ENCODE assay signal across 21 cellular contexts in the genomic region with DNA sequence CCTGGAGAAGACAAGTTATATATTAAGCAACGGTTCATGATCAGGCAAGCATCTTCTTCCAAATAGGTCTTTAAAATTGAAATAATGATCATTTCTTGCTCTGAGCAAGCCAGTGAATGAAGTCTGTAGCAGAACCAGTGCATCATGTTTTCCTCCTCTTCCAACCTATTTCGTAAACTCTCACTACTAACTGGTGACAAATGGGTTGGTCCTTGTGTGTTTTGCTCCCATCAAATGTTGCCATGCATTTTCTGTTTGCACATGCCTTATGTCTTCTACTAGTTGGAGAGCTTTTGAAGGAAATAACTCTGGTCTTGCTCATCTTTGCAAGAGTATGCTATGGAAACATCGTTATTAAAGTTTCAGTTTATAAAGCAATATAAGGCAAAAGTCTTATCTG.
"Had no signal": no experiment of that assay in that cellular context is flagged by ENCODE, and none has a peak within 500 bp of the region (broad histone marks: within the 10 kb centered on the region; RNA-seq: fewer than 3 reads in every experiment).

No MANE protein-coding gene starts in this region.

- H3K27me3 ChIP-seq: colonic mucosa had no signal

- DNase-seq: colonic mucosa; cortex of kidney; effector CD8-positive, alpha-beta T cell; effector memory CD8-positive, alpha-beta T cell; endodermal cell; foreskin melanocyte; gastrocnemius medialis; glutamatergic neuron; head of caudate nucleus; heart right ventricle; hippocampal formation; left cardiac atrium; left lung; left ventricle myocardium superior; lower lobe of right lung; mesenchymal stem cell; mucosa of descending colon; naive B cell had no signal

- H3K4me3 ChIP-seq: colonic mucosa, esophagus muscularis mucosa, gastrocnemius medialis, heart right ventricle, left lung, lower lobe of right lung, mucosa of descending colon had no signal

- FAIRE-seq: endometrium, islet of Langerhans had no signal

- H3K4me1 ChIP-seq: colonic mucosa, esophagus muscularis mucosa, gastrocnemius medialis, lower lobe of right lung had no signal

- H3K36me3 ChIP-seq: colonic mucosa, esophagus muscularis mucosa, gastrocnemius medialis, heart right ventricle, left lung, lower lobe of right lung had no signal

- H3K9me3 ChIP-seq: colonic mucosa, gastrocnemius medialis, left lung, lower lobe of right lung, mucosa of descending colon had no signal

- H3K27ac ChIP-seq: colonic mucosa, esophagus muscularis mucosa, gastrocnemius medialis, heart right ventricle, left lung, lower lobe of right lung had no signal
